ENCODE assay signal across 19 cellular contexts in the genomic region with DNA sequence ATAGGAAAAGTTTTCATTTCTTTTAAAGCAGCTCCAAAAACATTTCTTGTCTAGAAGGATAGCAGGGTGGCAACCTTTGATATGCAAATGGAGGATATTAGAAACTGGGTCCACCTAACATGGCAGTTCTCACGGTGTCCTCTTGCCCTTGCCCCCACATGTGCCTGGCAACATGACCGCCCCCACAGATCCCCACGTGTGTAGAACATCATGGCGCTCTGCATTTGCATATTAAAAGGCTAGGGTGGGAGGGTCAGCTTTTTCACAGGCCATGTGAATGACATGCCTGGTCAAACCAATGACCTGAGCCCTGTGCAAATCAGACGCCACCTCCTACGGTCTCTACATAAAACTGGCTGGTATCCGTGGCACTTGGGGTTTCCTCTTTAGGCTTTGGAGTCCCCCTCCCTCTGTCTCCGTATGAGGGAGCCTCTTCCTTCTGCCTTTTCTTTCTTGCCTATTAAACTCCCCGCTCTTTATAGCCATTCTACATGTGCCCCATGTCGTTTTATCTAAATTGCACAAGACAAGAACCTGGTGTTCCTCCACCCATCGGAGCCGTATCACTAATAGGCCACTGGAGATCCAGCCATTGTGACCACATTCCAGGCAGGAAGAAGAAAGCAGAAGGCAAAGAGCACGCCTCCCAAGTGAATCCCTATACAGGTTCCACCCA.
DNase-seq lines count a peak whose midpoint lies in the region; ATAC-seq and TF ChIP-seq lines count a peak whose summit lies in the region.
"Had no signal": no experiment of that assay in that cellular context is flagged by ENCODE, and none has a peak within 500 bp of the region (broad histone marks: within the 10 kb centered on the region; RNA-seq: fewer than 3 reads in every experiment).

No MANE protein-coding gene starts in this region.

- H3K4me3 Mint-ChIP-seq in endothelial cell (ENCODE audit: unreplicated experiment): no peak overlapping the region
- no peak overlapping the region for H3K4me3 Mint-ChIP-seq in natural killer cell treated with Interleukin-12 subunit alpha and Interleukin-12 subunit beta and Interleukin-15 and Interleukin-18, amount 100 ng/mL, for 72 hours
- H3K4me3 Mint-ChIP-seq: CD8-positive, alpha-beta T cell had no signal

- no peak for TF ChIP-seq CTCF in endothelial cell (IDR thresholded peaks at IDR 0.05; ENCODE audit: unreplicated experiment)

- peaks cover 38% of the 10 kb centered on the region for H3K4me1 Mint-ChIP-seq in endothelial cell (ENCODE audit: unreplicated experiment)
- no peaks in the 10 kb centered on the region for H3K4me1 Mint-ChIP-seq in natural killer cell treated with Interleukin-12 subunit alpha and Interleukin-12 subunit beta and Interleukin-15 and Interleukin-18, amount 100 ng/mL, for 72 hours (ENCODE audit: low read depth in 2 of 2)

- H2AFZ ChIP-seq in trophoblast cell (ENCODE audit: insufficient read depth, low read length, poor library complexity): peak overlapping the region; percentile 50

- no peak overlapping the region for H3K4me2 ChIP-seq in trophoblast cell (ENCODE audit: low read length)
- H3K4me2 ChIP-seq: BLaER1 treated with 17β-estradiol and CSF1 and Interleukin-3, amounts not matched to agents 10 nM and 100 nM had no signal

- H3K9ac ChIP-seq in trophoblast cell (ENCODE audit: low read length): no peak overlapping the region
- H3K9ac ChIP-seq: BLaER1 treated with 17β-estradiol and CSF1 and Interleukin-3, amounts not matched to agents 10 nM and 100 nM had no signal

- peak overlapping the region; percentile 93 for H3K18ac ChIP-seq in trophoblast cell (ENCODE audit: low read length)

- peak overlapping the region; percentile 99 for H2BK12ac ChIP-seq in trophoblast cell (ENCODE audit: low read length)

- peak overlapping the region; percentile 96 for H2AK5ac ChIP-seq in trophoblast cell (ENCODE audit: low read length)

- peak overlapping the region; percentile 25 for H3K27ac Mint-ChIP-seq in endothelial cell (ENCODE audit: unreplicated experiment)
- no peak overlapping the region for H3K27ac Mint-ChIP-seq in natural killer cell treated with Interleukin-12 subunit alpha and Interleukin-12 subunit beta and Interleukin-15 and Interleukin-18, amount 100 ng/mL, for 72 hours
- H3K27ac Mint-ChIP-seq: CD8-positive, alpha-beta T cell had no signal

- no peaks in the 10 kb centered on the region for H3K27me3 ChIP-seq in trophoblast cell (ENCODE audit: insufficient read depth, low read length)
- H3K27me3 ChIP-seq: BLaER1 treated with 17β-estradiol and CSF1 and Interleukin-3, amounts not matched to agents 10 nM and 100 nM had no signal

- no peaks in the 10 kb centered on the region for H3K9me3 Mint-ChIP-seq in endothelial cell (ENCODE audit: unreplicated experiment)
- H3K9me3 Mint-ChIP-seq in natural killer cell treated with Interleukin-12 subunit alpha and Interleukin-12 subunit beta and Interleukin-15 and Interleukin-18, amount 100 ng/mL, for 72 hours: no peaks in the 10 kb centered on the region
- H3K9me3 Mint-ChIP-seq: CD8-positive, alpha-beta T cell had no signal

- H3K36me3 ChIP-seq in trophoblast cell (ENCODE audit: control insufficient read depth in 1 of 2, insufficient read depth in 2 of 2, low read length in 2 of 2): no peaks in the 10 kb centered on the region
- H3K36me3 ChIP-seq: BLaER1 treated with 17β-estradiol and CSF1 and Interleukin-3, amounts not matched to agents 10 nM and 100 nM; HAP-1 had no signal

- no peak overlapping the region for H3K4me3 ChIP-seq in trophoblast cell (ENCODE audit: low read depth, low read length)
- H3K4me3 ChIP-seq: BLaER1 treated with 17β-estradiol and CSF1 and Interleukin-3, amounts not matched to agents 10 nM and 100 nM; HAP-1; SK-N-MC had no signal

- H2BK5ac ChIP-seq in trophoblast cell (ENCODE audit: low read depth, low read length, poor library complexity): peak overlapping the region; percentile 95

- WGBS in trophoblast cell (ENCODE audit: extremely low coverage, insufficient coverage, insufficient read length): no CpG with 5 or more reads among the region's 13 CpGs

- DNase-seq in GF-D8 (lab: John Stamatoyannopoulos, UW) (peak; percentile 97), Kasumi-1 (lab: John Stamatoyannopoulos, UW) (peak; percentile 16 to 25), endothelial cell (ENCODE audit: low spot score) (no peak), trophoblast cell (no peak), NOMO-1 (lab: John Stamatoyannopoulos, UW; ENCODE audit: unreplicated experiment in 2 of 2) (no peak)
- no peak for DNase-seq in natural killer cell treated with Interleukin-12 subunit alpha and Interleukin-12 subunit beta and Interleukin-15 and Interleukin-18, amount 100 ng/mL, for 72 hours (ENCODE audit: low spot score)
- no peak for DNase-seq in activated T-cell treated with anti-CD3 and anti-CD28 coated beads, Interleukin-2, amount 50 U/mL, for 1 hour
- DNase-seq: KBM-7, NCI-H1105 treated with DMSO at 0.1 percent for 48 hours, NCI-H187, NCI-H2107, NCI-H510A, NCI-H748 treated with DMSO at 0.1 percent for 48 hours, OCI-M1, Right ventricle myocardium superior had no signal

- ATAC-seq in natural killer cell treated with Interleukin-12 subunit alpha and Interleukin-12 subunit beta and Interleukin-15 and Interleukin-18, amount 100 ng/mL, for 72 hours: no peak
- ATAC-seq: CD8-positive, alpha-beta T cell had no signal

- H3K27ac ChIP-seq in trophoblast cell (ENCODE audit: low read depth, low read length): peak overlapping the region; percentile 90
- H3K27ac ChIP-seq: BLaER1 treated with 17β-estradiol and CSF1 and Interleukin-3, amounts not matched to agents 10 nM and 100 nM; SK-N-MC had no signal

- H3K36me3 Mint-ChIP-seq in endothelial cell (ENCODE audit: low read depth, unreplicated experiment): no peaks in the 10 kb centered on the region
- no peaks in the 10 kb centered on the region for H3K36me3 Mint-ChIP-seq in natural killer cell treated with Interleukin-12 subunit alpha and Interleukin-12 subunit beta and Interleukin-15 and Interleukin-18, amount 100 ng/mL, for 72 hours
- H3K36me3 Mint-ChIP-seq: CD8-positive, alpha-beta T cell had no signal

- H3K27me3 Mint-ChIP-seq in endothelial cell (ENCODE audit: unreplicated experiment): no peaks in the 10 kb centered on the region
- peaks cover 22 to 33% of the 10 kb centered on the region in 2 donors for H3K27me3 Mint-ChIP-seq in natural killer cell treated with Interleukin-12 subunit alpha and Interleukin-12 subunit beta and Interleukin-15 and Interleukin-18, amount 100 ng/mL, for 72 hours

- peaks cover 24 to 25% of the 10 kb centered on the region in 2 experiments for H3K4me1 ChIP-seq in trophoblast cell (ENCODE audit: control insufficient read depth in 1 of 2, insufficient read depth in 2 of 2, low read length in 2 of 2)

- no peak overlapping the region for H3K23ac ChIP-seq in trophoblast cell (ENCODE audit: low read length)

- peaks cover 2% of the 10 kb centered on the region for H3K79me2 ChIP-seq in trophoblast cell (ENCODE audit: control insufficient read depth, insufficient read depth, low read length, poor library complexity)

- H4K8ac ChIP-seq in trophoblast cell (ENCODE audit: low read depth, low read length): peak overlapping the region; percentile 55

- H3K79me1 ChIP-seq in trophoblast cell (ENCODE audit: low read length): peaks cover 28% of the 10 kb centered on the region

- H3K4ac ChIP-seq in trophoblast cell (ENCODE audit: low read depth, low read length): peak overlapping the region; percentile 91

- H4K12ac ChIP-seq in trophoblast cell (ENCODE audit: low read depth, low read length): no peak overlapping the region

- peak overlapping the region; percentile 96 for H3K14ac ChIP-seq in trophoblast cell (ENCODE audit: low read length)

- peak overlapping the region; percentile 97 for H2BK120ac ChIP-seq in trophoblast cell (ENCODE audit: insufficient read depth, low read length, poor library complexity)

- peaks cover 3% of the 10 kb centered on the region for H3K9me3 ChIP-seq in trophoblast cell (ENCODE audit: insufficient read depth, low read depth, low read length)
- H3K9me3 ChIP-seq: HAP-1 had no signal

- H4K91ac ChIP-seq in trophoblast cell (ENCODE audit: low read depth, low read length): peak overlapping the region; percentile 99

Comparison
In these comparisons a context has a peak if more than half of its experiments do, and no peak if none do; other contexts are left out.
1. DNase-seq: peak in GF-D8 (single experiment) and Kasumi-1 (2 of 2); none in endothelial cell (single experiment), trophoblast cell (0 of 2), natural killer cell treated with Interleukin-12 subunit alpha and Interleukin-12 subunit beta and Interleukin-15 and Interleukin-18, amount 100 ng/mL, for 72 hours (single experiment), activated T-cell treated with anti-CD3 and anti-CD28 coated beads, Interleukin-2, amount 50 U/mL, for 1 hour (single experiment) and NOMO-1 (0 of 2).